Comparison of ENCODE assay signal across 8 cellular contexts in the genomic region with DNA sequence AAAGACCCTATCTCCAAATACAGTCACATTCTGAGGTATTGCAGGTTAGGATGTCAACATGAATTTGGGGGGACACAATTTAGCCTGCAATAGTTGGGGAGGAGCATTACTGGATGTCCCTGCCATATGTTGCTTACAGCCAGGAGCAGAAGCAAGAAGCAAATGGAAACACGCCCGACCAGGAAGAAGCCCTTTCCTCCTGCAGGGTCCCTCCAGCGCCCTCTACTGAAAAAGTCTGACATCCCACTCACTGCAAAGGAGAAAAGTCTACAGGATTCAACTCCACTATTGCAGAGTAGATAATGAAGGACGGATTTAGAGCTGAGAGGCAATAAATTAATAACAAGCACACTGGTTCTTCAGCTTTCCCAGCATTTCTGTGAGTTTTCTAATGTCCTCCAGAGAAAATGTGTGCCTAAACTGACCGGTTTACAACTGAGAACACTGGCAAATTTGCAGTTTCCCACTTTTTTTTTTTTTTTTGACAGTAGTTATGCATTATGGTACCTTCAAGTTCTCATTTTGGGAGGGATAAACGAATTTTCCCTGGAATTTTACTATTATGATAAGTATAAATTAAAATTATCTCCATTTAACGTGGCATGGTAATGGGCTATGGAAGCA. TPM values are rescaled to one million over a fixed set of nuclear protein-coding genes. Genes with fewer than 3 reads are reported as not detected.
DNase-seq lines count a peak whose midpoint lies in the region; ATAC-seq and TF ChIP-seq lines count a peak whose summit lies in the region.

No MANE protein-coding gene starts in this region.

- H3K4me3 ChIP-seq in GM12875 (ENCODE audit: low read depth, low read length): no peak overlapping the region
- no peak overlapping the region for H3K4me3 ChIP-seq in stomach

- peaks cover 10 to 26% (median 16%) of the 10 kb centered on the region in 4 donors for H3K4me1 ChIP-seq in stomach

- H3K9me3 ChIP-seq in stomach: no peaks in the 10 kb centered on the region

- ATAC-seq in HG03103 (IDR thresholded peaks at IDR 0.05; ENCODE audit: low read depth, unreplicated experiment) (peak; percentile 48), HG03457 (IDR thresholded peaks at IDR 0.05; ENCODE audit: unreplicated experiment) (no peak)

- TF ChIP-seq EP300 in stomach (IDR thresholded peaks at IDR 0.05): no peak

- no peak for TF ChIP-seq POLR2A in stomach (IDR thresholded peaks at IDR 0.05)

- 27 to 32% (median 28%) methylated on average over 7 of the region's 7 CpGs for WGBS in stomach, 5 donors

- no peaks in the 10 kb centered on the region for H3K36me3 ChIP-seq in stomach

- peak; percentile 84 for TF ChIP-seq CTCF in GM12875 (IDR thresholded peaks at IDR 0.05; ENCODE audit: borderline replicate concordance, insufficient read depth, low read depth, low read length)
- TF ChIP-seq CTCF in stomach (IDR thresholded peaks at IDR 0.05): peak in 5 of 7 experiments; percentile 36 to 61 (median 51)

- H3K27me3 ChIP-seq in stomach: no peaks in the 10 kb centered on the region

- DNase-seq in NCI-H69 (lab: John Stamatoyannopoulos, UW): peak; percentile 75
- DNase-seq in activated CD4-positive, alpha-beta T cell treated with anti-CD3 and anti-CD28 coated beads for 4 hours: peak; percentile 68 to 74
- peak; percentile 73 for DNase-seq in ecto neural progenitor cell (ENCODE audit: low spot score)
- DNase-seq in mucosa of gallbladder (ENCODE audit: low spot score): peak; percentile 72
- DNase-seq in stomach: peak; percentile 79

- H3K27ac ChIP-seq in stomach: no peak overlapping the region

- intact Hi-C loops in stomach (cut with DNase I; ENCODE audit: low total_unique reads): loop anchor here (10.0 kb wide), 1 partner anchor 178 kb away; no protein-coding TSS in a partner anchor

RNA-seq across cellular contexts. Expression of a gene that starts 31.7 kb away (rescaled TPM):
- 10.0 TPM for total RNA-seq in mucosa of gallbladder
- total RNA-seq in stomach: 10 to 100 TPM in 1 of 5 donors, 1 to 10 TPM in 4; 1.8 to 10.1 (median 9.1) TPM
- 1 to 10 TPM; 2.9 to 7.1 (median 5.1) TPM for polyA plus RNA-seq in stomach
